Comparison of ENCODE assay signal across 20 cellular contexts in the genomic region with DNA sequence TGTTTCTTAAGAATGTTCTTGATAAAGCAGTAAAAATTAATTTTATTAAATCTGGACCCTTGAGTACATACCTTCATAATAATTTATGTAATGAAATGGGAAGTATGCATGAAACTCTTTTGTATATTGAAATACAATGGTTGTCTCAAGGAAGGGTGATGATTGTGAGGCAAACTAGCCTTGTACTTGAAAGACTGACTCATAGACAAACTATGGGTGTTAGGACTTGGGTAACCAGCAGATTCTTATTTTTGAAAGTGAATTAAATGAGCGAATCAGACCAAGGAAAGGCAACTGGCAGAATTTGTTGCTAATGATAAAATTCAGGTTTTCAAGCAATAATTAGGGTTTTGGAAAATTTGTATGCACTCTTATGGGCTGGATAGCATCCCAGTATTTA. TPM values are rescaled to one million over a fixed set of nuclear protein-coding genes. Genes with fewer than 3 reads are reported as not detected.
A peak's percentile ranks its signal among the peaks of the same experiment; 100 is the strongest.
DNase-seq lines count a peak whose midpoint lies in the region; ATAC-seq and TF ChIP-seq lines count a peak whose summit lies in the region.
"Had no signal": no experiment of that assay in that cellular context is flagged by ENCODE, and none has a peak within 500 bp of the region (broad histone marks: within the 10 kb centered on the region; RNA-seq: fewer than 3 reads in every experiment).

No MANE protein-coding gene starts in this region.

- ATAC-seq in foreskin keratinocyte: peak; percentile 84
- ATAC-seq in HG02763 (IDR thresholded peaks at IDR 0.05; ENCODE audit: unreplicated experiment): no peak
- ATAC-seq: left cardiac atrium, mucosa of descending colon, sciatic nerve, T-helper 17 cell had no signal

- no peak overlapping the region for H3K4me3 ChIP-seq in tibial nerve
- H3K4me3 ChIP-seq: adrenal gland, mucosa of descending colon, suprapubic skin had no signal

- H3K36me3 ChIP-seq in tibial nerve: peaks cover 0 to 11% (median 0%) of the 10 kb centered on the region in 3 donors
- H3K36me3 ChIP-seq: adrenal gland had no signal

- TF ChIP-seq CTCF in foreskin keratinocyte (conservative IDR thresholded peaks at IDR 0.05) (no peak), tibial nerve (IDR thresholded peaks at IDR 0.05) (no peak)

- TF ChIP-seq POLR2A in tibial nerve (IDR thresholded peaks at IDR 0.05): no peak

- H3K27me3 ChIP-seq in foreskin keratinocyte (no peaks in the 10 kb centered on the region), tibial nerve (no peaks in the 10 kb centered on the region)
- H3K27me3 ChIP-seq: adrenal gland, suprapubic skin had no signal

- H3K9me3 ChIP-seq in tibial nerve: no peaks in the 10 kb centered on the region
- H3K9me3 ChIP-seq: adrenal gland, mucosa of descending colon, suprapubic skin had no signal

- DNase-seq in AG08395 (ENCODE audit: low spot score) (peak; percentile 65), HT1080 (ENCODE audit: low read depth) (peak; percentile 54), astrocyte of the hippocampus (ENCODE audit: low read depth, low spot score) (peak; percentile 67), foreskin keratinocyte (peak in 1 of 2 donors; percentile 61), tibial nerve (ENCODE audit: low spot score in 2 of 2) (no peak), hypothalamus (lab: John Stamatoyannopoulos, UW) (no peak)
- no peak for DNase-seq in NK-92 treated with Interleukin-12 subunit alpha and Interleukin-12 subunit beta, amount 100 ng/mL, for 24 hours (lab: John Stamatoyannopoulos, UW)
- DNase-seq: activated B cell treated with CpG ODN at 0.5 μM for 24 hours; adrenal gland; COR-L47; GF-D8; left cardiac atrium; mucosa of descending colon; NCI-H69; occipital lobe; stimulated activated CD4-positive, alpha-beta T cell treated with anti-CD3 and anti-CD28 coated beads, Interleukin-2, amount 100 ng/mL, for 48 hours; T-helper 17 cell had no signal

- H3K27ac ChIP-seq in foreskin keratinocyte (no peak overlapping the region), tibial nerve (no peak overlapping the region)
- H3K27ac ChIP-seq: adrenal gland, suprapubic skin had no signal

- 97 to 98% methylated on average over 1 of the region's 1 CpG for WGBS in tibial nerve, 2 donors

- TF ChIP-seq EP300 in tibial nerve (IDR thresholded peaks at IDR 0.05): no peak

- H3K4me1 ChIP-seq in foreskin keratinocyte (peaks cover 11% of the 10 kb centered on the region), tibial nerve (no peaks in the 10 kb centered on the region)
- H3K4me1 ChIP-seq: adrenal gland, suprapubic skin had no signal

RNA-seq across cellular contexts. Expression of gene ATP2C1, which starts 41.9 kb away (rescaled TPM):
- total RNA-seq in HT1080 (2014; rRNA removed; shearing (Covaris generic)): 56.9 and 84.4 TPM in 2 replicates
- 84.1 and 99.0 TPM in 2 replicates for polyA plus RNA-seq in HT1080 (2015; cell fraction: cytosol; rRNA removed)
- polyA plus RNA-seq in HT1080 (2015; cell fraction: nucleus; rRNA removed): 152 and 203 TPM in 2 replicates
- 82.3 and 88.6 TPM in 2 replicates for total RNA-seq in foreskin keratinocyte
- polyA plus RNA-seq in foreskin keratinocyte: 36.2 and 47.5 TPM in 2 replicates
- 10 to 100 TPM; 46.2 to 80.4 (median 59.8) TPM for total RNA-seq in tibial nerve

Comparison
In these comparisons a context has a peak if more than half of its experiments do, and no peak if none do; other contexts are left out.
1. DNase-seq: peak in AG08395 (single experiment), HT1080 (single experiment) and astrocyte of the hippocampus (single experiment); none in tibial nerve (0 of 2), hypothalamus (0 of 51) and NK-92 treated with Interleukin-12 subunit alpha and Interleukin-12 subunit beta, amount 100 ng/mL, for 24 hours (single experiment).